ENCODE assay signal across 16 cellular contexts in the genomic region with DNA sequence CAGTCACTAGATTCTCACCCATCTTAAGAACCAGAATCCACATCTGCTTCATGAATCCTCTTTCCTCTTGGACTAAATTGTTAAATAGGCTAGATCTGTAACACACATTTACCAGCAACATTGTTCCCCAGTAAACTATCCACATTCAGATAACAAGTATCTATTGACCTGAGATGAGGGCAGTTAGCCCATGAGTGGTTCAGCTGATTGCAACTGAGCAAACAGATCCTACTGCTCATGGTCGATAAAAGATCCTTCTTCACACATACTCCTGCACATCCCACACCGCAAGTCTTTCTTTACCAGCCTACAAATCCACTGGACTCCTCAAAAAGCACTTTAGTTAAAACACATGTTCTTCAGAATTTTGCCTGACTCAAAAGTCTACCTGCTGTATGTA. TPM values are rescaled to one million over a fixed set of nuclear protein-coding genes. Genes with fewer than 3 reads are reported as not detected.
DNase-seq lines count a peak whose midpoint lies in the region; ATAC-seq, FAIRE-seq and TF ChIP-seq lines count a peak whose summit lies in the region.
"Had no signal": no experiment of that assay in that cellular context is flagged by ENCODE, and none has a peak within 500 bp of the region (broad histone marks: within the 10 kb centered on the region; RNA-seq: fewer than 3 reads in every experiment).

No MANE protein-coding gene starts in this region.

- H4K8ac ChIP-seq in mesenchymal stem cell (ENCODE audit: low read length) = peak overlapping the region; percentile 54

- H3K4me2 ChIP-seq in PC-3 (ENCODE audit: low read length) = 0 out of 2 replicates have a peak overlapping the region, but pooled peaks have one; percentile 79
- H3K4me2 ChIP-seq in mesenchymal stem cell (ENCODE audit: low read length, poor library complexity, severe bottlenecking) = no peak overlapping the region

- H3K27me3 ChIP-seq in heart left ventricle (no peaks in the 10 kb centered on the region), PC-3 (ENCODE audit: low read length) (no peaks in the 10 kb centered on the region), mesenchymal stem cell (ENCODE audit: control insufficient read depth in 1 of 2, insufficient read depth in 1 of 2, low read length in 2 of 2) (no peaks in the 10 kb centered on the region)
- H3K27me3 ChIP-seq: foreskin keratinocyte had no signal

- H2BK120ac ChIP-seq in mesenchymal stem cell (ENCODE audit: low read depth, low read length) = no peak overlapping the region

- H3K36me3 Mint-ChIP-seq in stimulated activated effector memory CD8-positive, alpha-beta T cell treated with anti-CD3 and anti-CD28 coated beads, Interleukin-12 subunit alpha, Interleukin-12 subunit beta, amount 100 ng/mL, for 72 hours = no peaks in the 10 kb centered on the region
- H3K36me3 Mint-ChIP-seq: CD8-positive, alpha-beta memory T cell had no signal

- peaks cover 70% of the 10 kb centered on the region for H3K79me2 ChIP-seq in PC-3 (ENCODE audit: low read length)

- H4K20me1 ChIP-seq in PC-3 (ENCODE audit: low read length) = no peaks in the 10 kb centered on the region

- H3K9me3 ChIP-seq in heart left ventricle (peaks cover 0 to 17% (median 0%) of the 10 kb centered on the region in 12 donors), PC-3 (ENCODE audit: low read length) (no peaks in the 10 kb centered on the region), mesenchymal stem cell (ENCODE audit: control insufficient read depth, low read length) (no peaks in the 10 kb centered on the region)

- H2BK15ac ChIP-seq in mesenchymal stem cell (ENCODE audit: low read depth, poor library complexity, severe bottlenecking) = no peak overlapping the region

- H3K4ac ChIP-seq in mesenchymal stem cell (ENCODE audit: low read depth in 1 of 2, low read length in 2 of 2) = no peak overlapping the region

- H3K27ac ChIP-seq in heart left ventricle (peak overlapping the region in 7 of 12 donors; percentile 43 to 74 (median 64)), PC-3 (ENCODE audit: low read length) (no peak overlapping the region), mesenchymal stem cell (ENCODE audit: low read length, poor library complexity, severe bottlenecking) (no peak overlapping the region)
- H3K27ac ChIP-seq: foreskin keratinocyte had no signal

- H3K23ac ChIP-seq in mesenchymal stem cell (ENCODE audit: low read length in 2 of 2) = no peak overlapping the region

- H3K4me3 Mint-ChIP-seq in stimulated activated effector memory CD8-positive, alpha-beta T cell treated with anti-CD3 and anti-CD28 coated beads, Interleukin-12 subunit alpha, Interleukin-12 subunit beta, amount 100 ng/mL, for 72 hours = no peak overlapping the region
- H3K4me3 Mint-ChIP-seq: activated naive CD8-positive, alpha-beta T cell; activated T-cell treated with anti-CD3 and anti-CD28 coated beads, Interleukin-2, amount 50 U/mL, for 4 hours; CD8-positive, alpha-beta memory T cell had no signal

- BruUV-seq in PC-3 (replicated peaks; lab: Mats Ljungman, UMichigan) = no TSS peak

- peaks cover 6% of the 10 kb centered on the region for H3K79me1 ChIP-seq in mesenchymal stem cell (replicated peaks; ENCODE audit: low read length, poor library complexity, severe bottlenecking)

- no peaks in the 10 kb centered on the region for H3K9me3 Mint-ChIP-seq in stimulated activated effector memory CD8-positive, alpha-beta T cell treated with anti-CD3 and anti-CD28 coated beads, Interleukin-12 subunit alpha, Interleukin-12 subunit beta, amount 100 ng/mL, for 72 hours
- H3K9me3 Mint-ChIP-seq: activated T-cell treated with anti-CD3 and anti-CD28 coated beads, Interleukin-2, amount 50 U/mL, for 4 hours; CD8-positive, alpha-beta memory T cell had no signal

- H3K9ac ChIP-seq in PC-3 (ENCODE audit: low read length) (no peak overlapping the region), mesenchymal stem cell (ENCODE audit: low read length) (no peak overlapping the region)

- no peaks in the 10 kb centered on the region for H3K4me1 Mint-ChIP-seq in stimulated activated effector memory CD8-positive, alpha-beta T cell treated with anti-CD3 and anti-CD28 coated beads, Interleukin-12 subunit alpha, Interleukin-12 subunit beta, amount 100 ng/mL, for 72 hours
- H3K4me1 Mint-ChIP-seq: CD8-positive, alpha-beta memory T cell had no signal

- TF ChIP-seq POLR2A in heart left ventricle (IDR thresholded peaks at IDR 0.05) = no peak

- H3K14ac ChIP-seq in mesenchymal stem cell (ENCODE audit: low read length in 2 of 2) = no peak overlapping the region

- no peak overlapping the region for H4K91ac ChIP-seq in mesenchymal stem cell (ENCODE audit: low read length)

- no peaks in the 10 kb centered on the region for H3K9me2 ChIP-seq in PC-3 (replicated peaks; ENCODE audit: low read length)

- H2BK5ac ChIP-seq in mesenchymal stem cell (ENCODE audit: low read depth, low read length, poor library complexity, severe bottlenecking) = no peak overlapping the region

- no peak overlapping the region for H3K27ac Mint-ChIP-seq in stimulated activated effector memory CD8-positive, alpha-beta T cell treated with anti-CD3 and anti-CD28 coated beads, Interleukin-12 subunit alpha, Interleukin-12 subunit beta, amount 100 ng/mL, for 72 hours
- H3K27ac Mint-ChIP-seq: activated naive CD8-positive, alpha-beta T cell; CD8-positive, alpha-beta memory T cell had no signal

- ATAC-seq in heart left ventricle = no peak
- ATAC-seq in left cardiac atrium = no peak
- ATAC-seq in PC-3 = no peak
- ATAC-seq in GM19397 (IDR thresholded peaks at IDR 0.05; ENCODE audit: unreplicated experiment) = no peak
- no peak for ATAC-seq in HG03432 (IDR thresholded peaks at IDR 0.05; ENCODE audit: unreplicated experiment)
- no peak for ATAC-seq in stimulated activated effector memory CD8-positive, alpha-beta T cell treated with anti-CD3 and anti-CD28 coated beads, Interleukin-12 subunit alpha, Interleukin-12 subunit beta, amount 100 ng/mL, for 72 hours
- ATAC-seq: activated T-cell treated with anti-CD3 and anti-CD28 coated beads, Interleukin-2, amount 50 U/mL, for 4 hours; foreskin keratinocyte had no signal

- 85 to 97% (median 93%) methylated on average over 2 of the region's 2 CpGs for WGBS in heart left ventricle, 4 donors
- 100% methylated on average over 2 of the region's 2 CpGs for WGBS in mesenchymal stem cell

- H3K4me3 ChIP-seq in heart left ventricle (no peak overlapping the region), PC-3 (ENCODE audit: low read length) (no peak overlapping the region), mesenchymal stem cell (ENCODE audit: insufficient read depth in 1 of 2, low read depth in 1 of 2, low read length in 2 of 2) (no peak overlapping the region)

- peak overlapping the region; percentile 92 for H2AK5ac ChIP-seq in mesenchymal stem cell (ENCODE audit: low read length, severe bottlenecking)

- H3K36me3 ChIP-seq in heart left ventricle = no peaks in the 10 kb centered on the region
- H3K36me3 ChIP-seq in PC-3 (ENCODE audit: low read depth, low read length) = no peaks in the 10 kb centered on the region; the same call in 1 of the 2 replicates
- peaks cover 0 to 12% of the 10 kb centered on the region in 2 experiments for H3K36me3 ChIP-seq in mesenchymal stem cell (ENCODE audit: control insufficient read depth in 1 of 2, insufficient read depth in 2 of 2, low read depth in 1 of 2, low read length in 2 of 2)

- intact Hi-C loops in heart left ventricle (cut with DNase I) = loop anchor here in 2 of 10 donors (5.0 to 10.0 kb wide), 2 partner anchors 58 to 61 kb away; a partner anchor contains a TSS
- intact Hi-C loops in left cardiac atrium (cut with DNase I) = no loop called here
- intact Hi-C loops in PC-3 (cut with micrococcal nuclease) = no loop called here

- no peak for DNase-seq in heart left ventricle
- no peak for DNase-seq in left cardiac atrium
- no peak for DNase-seq in PC-3
- no peak for DNase-seq in mesenchymal stem cell
- DNase-seq in urothelium cell line (ENCODE audit: low spot score) = no peak
- DNase-seq in stimulated activated effector memory CD8-positive, alpha-beta T cell treated with anti-CD3 and anti-CD28 coated beads, Interleukin-12 subunit alpha, Interleukin-12 subunit beta, amount 100 ng/mL, for 72 hours (ENCODE audit: low spot score in 2 of 2) = no peak
- DNase-seq: activated CD4-positive, alpha-beta T cell treated with anti-CD3 and anti-CD28 coated beads, Interleukin-2, amount 50 U/mL, for 1 hour; activated T-cell treated with anti-CD3 and anti-CD28 coated beads, Interleukin-2, amount 50 U/mL, for 4 hours; caudate nucleus; CD8-positive, alpha-beta memory T cell; foreskin keratinocyte; NCI-H2081 treated with DMSO at 0.1 percent for 48 hours; SHP77 treated with DMSO at 0.1 percent for 48 hours had no signal

- POLR2A ChIA-PET in PC-3 (lab: Charles Lee; ENCODE audit: unreplicated experiment) = no interaction called here

- peak overlapping the region in 1 of 2 experiments; percentile 8 for H2BK12ac ChIP-seq in mesenchymal stem cell (ENCODE audit: low read length in 2 of 2)

- peaks cover 15% of the 10 kb centered on the region for H3F3A ChIP-seq in PC-3 (ENCODE audit: low read length, unreplicated experiment)

- H3K4me1 ChIP-seq in heart left ventricle (peaks cover 4 to 68% (median 39%) of the 10 kb centered on the region in 12 donors), PC-3 (ENCODE audit: insufficient read depth, low read length) (peaks cover 45% of the 10 kb centered on the region), mesenchymal stem cell (ENCODE audit: control insufficient read depth, insufficient read depth, low read depth, low read length) (peaks cover 3% of the 10 kb centered on the region)

- FAIRE-seq in urothelium cell line (lab: Jason Lieb, UNC) = peak; percentile 85

- no peak for TF ChIP-seq CTCF in heart left ventricle (IDR thresholded peaks at IDR 0.05)
- TF ChIP-seq CTCF in PC-3 (conservative IDR thresholded peaks at IDR 0.05; ENCODE audit: low read depth, low read length) = no peak

- CTCF ChIA-PET in PC-3 (lab: Charles Lee) = interaction anchor here (0.7 kb wide), 1 partner anchor 20 kb away, joined by 3 read pairs; no protein-coding TSS in a partner anchor

- H3K18ac ChIP-seq in mesenchymal stem cell (ENCODE audit: low read depth in 1 of 2, low read length in 2 of 2) = peak overlapping the region in 1 of 2 experiments; percentile 70

- H2AFZ ChIP-seq in PC-3 (ENCODE audit: low read length) (no peak overlapping the region), mesenchymal stem cell (ENCODE audit: low read depth, low read length) (no peak overlapping the region)

RNA-seq across cellular contexts. Expression of a gene that starts 59.2 kb away (rescaled TPM):
- 10 to 100 TPM; 23.9 to 57.1 (median 51.2) TPM for total RNA-seq in heart left ventricle
- polyA plus RNA-seq in heart left ventricle = 10 to 100 TPM; 10.7 to 41.4 TPM
- total RNA-seq in left cardiac atrium = 10 to 100 TPM; 28.2 to 37.6 TPM
- total RNA-seq in PC-3 (2014; rRNA removed) = 21.7 and 26.7 TPM in 2 replicates
- 56.0 TPM for polyA plus RNA-seq in mesenchymal stem cell (2013, experiment 1 of 2)
- polyA plus RNA-seq in mesenchymal stem cell (2013, experiment 2 of 2) = 52.3 TPM
- polyA plus RNA-seq: CD8-positive, alpha-beta memory T cell had no signal

Comparison
In these comparisons a context has a peak if more than half of its experiments do, and no peak if none do; other contexts are left out.
1. H3K27ac ChIP-seq: peak in heart left ventricle (7 of 12); none in PC-3 (single experiment) and mesenchymal stem cell (single experiment).